21 cellular contexts compared by ENCODE assay signal in genomic region chr6:85394853-85395538, GRCh38. TPM values are rescaled to one million over a fixed set of nuclear protein-coding genes. Genes with fewer than 3 reads are reported as not detected.
A peak's percentile ranks its signal among the peaks of the same experiment; 100 is the strongest.
DNase-seq lines count a peak whose midpoint lies in the region; ATAC-seq, FAIRE-seq and TF ChIP-seq lines count a peak whose summit lies in the region.
"Had no signal": no experiment of that assay in that cellular context is flagged by ENCODE, and none has a peak within 500 bp of the region (broad histone marks: within the 10 kb centered on the region; RNA-seq: fewer than 3 reads in every experiment).

No MANE protein-coding gene starts in this region.

- H3K27me3 Mint-ChIP-seq in astrocyte (ENCODE audit: low read depth, unreplicated experiment): no peaks in the 10 kb centered on the region
- H3K27me3 Mint-ChIP-seq: activated naive CD8-positive, alpha-beta T cell treated with anti-CD3 and anti-CD28 coated beads, Interleukin-2, amount 10 ng/mL, durations not matched to agents 7 days and 5 days; stimulated activated memory B cell treated with anti-CD40 and anti-IgM and Interleukin-4, amounts not matched to agents 10 μg/mL and 1 μg/mL and 100 μg/mL, for 72 hours had no signal

- no peaks in the 10 kb centered on the region for H4K20me1 ChIP-seq in astrocyte (ENCODE audit: insufficient read depth, low read length)

- no peak for TF ChIP-seq POLR2A in H54 (IDR thresholded peaks at IDR 0.05; ENCODE audit: low read depth, low read length)

- no peak overlapping the region for H3K27ac ChIP-seq in astrocyte (ENCODE audit: low read depth, low read length)
- H3K27ac ChIP-seq: cardiac muscle cell, neutrophil, Peyer's patch, sigmoid colon, SJSA1, testis had no signal

- H2AFZ ChIP-seq in astrocyte (ENCODE audit: low read depth, low read length): no peak overlapping the region

- peak; percentile 67 for FAIRE-seq in H54 (lab: Jason Lieb, UNC)
- FAIRE-seq in astrocyte (lab: Jason Lieb, UNC): peak; percentile 59
- FAIRE-seq: GM18507 had no signal

- DNase-seq in H54 (ENCODE audit: insufficient read length, low spot score) (no peak), astrocyte (ENCODE audit: low read depth) (peak; percentile 29), islet precursor cell (peak; percentile 75), putamen (ENCODE audit: low spot score) (peak; percentile 33), NCI-H510A treated with DMSO at 0.1 percent for 48 hours (lab: John Stamatoyannopoulos, UW) (no peak)
- no peak for DNase-seq in activated CD4-positive, alpha-beta T cell treated with anti-CD3 and anti-CD28 coated beads for 4 hours
- DNase-seq: activated CD4-positive, alpha-beta T cell treated with anti-CD3 and anti-CD28 coated beads for 1 hour; activated naive CD8-positive, alpha-beta T cell treated with anti-CD3 and anti-CD28 coated beads, Interleukin-2, amount 10 ng/mL, durations not matched to agents 7 days and 5 days; NCI-H1694; NCI-H446; NK-92 treated with Interleukin-12 subunit alpha and Interleukin-12 subunit beta, amount 100 ng/mL, for 24 hours; Peyer's patch; sigmoid colon; testis had no signal

- no peak overlapping the region for H3K27ac Mint-ChIP-seq in astrocyte (ENCODE audit: unreplicated experiment)
- H3K27ac Mint-ChIP-seq: activated naive CD8-positive, alpha-beta T cell treated with anti-CD3 and anti-CD28 coated beads, Interleukin-2, amount 10 ng/mL, durations not matched to agents 7 days and 5 days; activated T-helper 17 cell treated with anti-CD3 and anti-CD28 coated beads, Interleukin-2, amount 50 U/mL, for 72 hours; stimulated activated memory B cell treated with anti-CD40 and anti-IgM and Interleukin-4, amounts not matched to agents 10 μg/mL and 1 μg/mL and 100 μg/mL, for 72 hours had no signal

- H3K36me3 Mint-ChIP-seq in astrocyte (ENCODE audit: low read depth, unreplicated experiment): no peaks in the 10 kb centered on the region
- H3K36me3 Mint-ChIP-seq: stimulated activated memory B cell treated with anti-CD40 and anti-IgM and Interleukin-4, amounts not matched to agents 10 μg/mL and 1 μg/mL and 100 μg/mL, for 72 hours had no signal

- ATAC-seq in GM21390 (IDR thresholded peaks at IDR 0.05; ENCODE audit: unreplicated experiment): no peak
- ATAC-seq: activated T-helper 17 cell treated with anti-CD3 and anti-CD28 coated beads, Interleukin-2, amount 50 U/mL, for 72 hours; stimulated activated memory B cell treated with anti-CD40 and anti-IgM and Interleukin-4, amounts not matched to agents 10 μg/mL and 1 μg/mL and 100 μg/mL, for 72 hours had no signal

- peaks cover 4% of the 10 kb centered on the region for H3K9me3 Mint-ChIP-seq in astrocyte (ENCODE audit: unreplicated experiment)
- H3K9me3 Mint-ChIP-seq: stimulated activated memory B cell treated with anti-CD40 and anti-IgM and Interleukin-4, amounts not matched to agents 10 μg/mL and 1 μg/mL and 100 μg/mL, for 72 hours had no signal

- H3K36me3 ChIP-seq in astrocyte (ENCODE audit: insufficient read depth, low read length): no peaks in the 10 kb centered on the region
- H3K36me3 ChIP-seq: cardiac muscle cell, neutrophil, Peyer's patch, sigmoid colon, SJSA1 had no signal

- no peak overlapping the region for H3K4me3 Mint-ChIP-seq in astrocyte (ENCODE audit: unreplicated experiment)
- H3K4me3 Mint-ChIP-seq: activated naive CD8-positive, alpha-beta T cell treated with anti-CD3 and anti-CD28 coated beads, Interleukin-2, amount 10 ng/mL, durations not matched to agents 7 days and 5 days; activated T-helper 17 cell treated with anti-CD3 and anti-CD28 coated beads, Interleukin-2, amount 50 U/mL, for 72 hours; stimulated activated memory B cell treated with anti-CD40 and anti-IgM and Interleukin-4, amounts not matched to agents 10 μg/mL and 1 μg/mL and 100 μg/mL, for 72 hours had no signal

- no peak for TF ChIP-seq CTCF in astrocyte (IDR thresholded peaks at IDR 0.05; ENCODE audit: insufficient read depth, low read depth, low read length)

- no peak overlapping the region for H3K4me2 ChIP-seq in astrocyte (ENCODE audit: low read length)

- H3K4me3 ChIP-seq in astrocyte (ENCODE audit: insufficient read depth, low read depth, low read length): no peak overlapping the region
- H3K4me3 ChIP-seq: cardiac muscle cell, Peyer's patch, sigmoid colon, SJSA1, testis had no signal

- peaks cover 10% of the 10 kb centered on the region for H3K4me1 Mint-ChIP-seq in astrocyte (ENCODE audit: low read depth, unreplicated experiment)
- H3K4me1 Mint-ChIP-seq: stimulated activated memory B cell treated with anti-CD40 and anti-IgM and Interleukin-4, amounts not matched to agents 10 μg/mL and 1 μg/mL and 100 μg/mL, for 72 hours had no signal

- H3K27me3 ChIP-seq in astrocyte (ENCODE audit: insufficient read depth, low read length): no peaks in the 10 kb centered on the region
- H3K27me3 ChIP-seq: cardiac muscle cell, neutrophil, Peyer's patch, sigmoid colon, SJSA1, testis had no signal

- H3K9me3 ChIP-seq in astrocyte (ENCODE audit: insufficient read depth, low read depth, low read length): no peaks in the 10 kb centered on the region
- H3K9me3 ChIP-seq: neutrophil, Peyer's patch, sigmoid colon, SJSA1, testis had no signal

- no peaks in the 10 kb centered on the region for H3K79me2 ChIP-seq in astrocyte (ENCODE audit: insufficient read depth, low read length)

- H3K9ac ChIP-seq in astrocyte (ENCODE audit: low read length): no peak overlapping the region

- no peaks in the 10 kb centered on the region for H3K4me1 ChIP-seq in astrocyte (ENCODE audit: insufficient read depth, low read length)
- H3K4me1 ChIP-seq: Peyer's patch, testis had no signal

RNA-seq across cellular contexts. Expression of gene NT5E, which starts 54.9 kb away (rescaled TPM):
- total RNA-seq in astrocyte: 76.1 and 77.4 TPM in 2 replicates

Comparison
In these comparisons a context has a peak if more than half of its experiments do, and no peak if none do; other contexts are left out.
1. DNase-seq: peak in astrocyte (single experiment), islet precursor cell (single experiment) and putamen (single experiment); none in H54 (single experiment), NCI-H510A treated with DMSO at 0.1 percent for 48 hours (single experiment) and activated CD4-positive, alpha-beta T cell treated with anti-CD3 and anti-CD28 coated beads for 4 hours (0 of 2).